ENCODE assay signal across 21 cellular contexts in genomic region chr12:25337916-25338315, GRCh38.
"Had no signal": no experiment of that assay in that cellular context is flagged by ENCODE, and none has a peak within 500 bp of the region (broad histone marks: within the 10 kb centered on the region; RNA-seq: fewer than 3 reads in every experiment).

No MANE protein-coding gene starts in this region.

- H3K36me3 ChIP-seq: esophagus squamous epithelium, gastrocnemius medialis, neural progenitor cell, stomach, thyroid gland had no signal

- DNase-seq: dermis blood vessel endothelial cell; effector memory CD4-positive, alpha-beta T cell; erythroblast; esophagus squamous epithelium; gastrocnemius medialis; head of caudate nucleus; kidney; mesenchymal stem cell; mucosa of descending colon; naive thymus-derived CD4-positive, alpha-beta T cell; stimulated activated CD4-positive, alpha-beta T cell treated with anti-CD3 and anti-CD28 coated beads, Interleukin-12 subunit alpha, Interleukin-12 subunit beta, amount 100 ng/mL, for 4 hours; stimulated activated CD4-positive, alpha-beta T cell treated with anti-CD3 and anti-CD28 coated beads, Interleukin-2, amount 100 ng/mL, for 24 hours; stimulated activated CD4-positive, alpha-beta T cell treated with anti-CD3 and anti-CD28 coated beads, Interleukin-4, amount 100 ng/mL, for 24 hours; stimulated activated naive CD4-positive, alpha-beta T cell treated with Interleukin-2 at 50 U/mL for 16 hours; stomach; thyroid gland; trophoblast cell had no signal

- H3K9me3 ChIP-seq: esophagus squamous epithelium, gastrocnemius medialis, mucosa of descending colon, thyroid gland had no signal

- H3K27ac ChIP-seq: coronary artery, esophagus squamous epithelium, gastrocnemius medialis, neural progenitor cell, parathyroid adenoma, stomach, thyroid gland had no signal

- H3K4me3 ChIP-seq: coronary artery, esophagus squamous epithelium, gastrocnemius medialis, mucosa of descending colon, neural progenitor cell, smooth muscle cell, stomach, thyroid gland had no signal

- H3K27me3 ChIP-seq: esophagus squamous epithelium, gastrocnemius medialis, neural progenitor cell, stomach, thyroid gland had no signal

- H3K4me1 ChIP-seq: parathyroid adenoma, thyroid gland had no signal
